ENCODE assay signal across 1 cellular context in the genomic region with DNA sequence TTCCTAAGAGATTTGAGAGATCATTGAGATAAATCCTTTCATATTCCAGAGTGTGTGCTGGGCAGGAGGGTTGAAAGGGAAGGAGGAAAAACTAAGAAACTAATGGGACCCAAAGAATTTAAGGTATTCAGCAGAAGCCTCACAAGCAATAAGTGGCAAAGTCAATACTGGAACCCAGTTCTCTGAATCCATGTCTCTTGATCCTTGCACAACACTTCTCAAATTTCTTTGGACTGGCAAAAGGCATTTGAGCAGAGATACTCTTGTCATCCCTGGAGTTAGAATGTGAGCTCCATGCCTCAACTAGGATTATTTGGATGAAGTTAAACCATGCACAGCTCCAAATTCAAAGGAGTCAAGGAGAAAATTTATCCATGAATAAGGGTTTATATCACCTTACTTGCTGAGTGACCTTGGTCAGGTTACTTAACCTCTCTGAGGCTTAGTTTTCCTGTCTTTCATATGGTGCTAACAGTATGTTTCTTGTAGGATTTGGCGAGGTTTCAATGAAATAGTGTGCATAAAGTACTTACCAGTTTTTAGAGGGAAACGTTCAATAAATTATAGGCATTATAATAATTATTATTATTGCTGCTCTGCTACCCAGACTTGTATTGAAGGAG.
TF ChIP-seq lines count a peak whose summit lies in the region.

No MANE protein-coding gene starts in this region.

TF ChIP-seq in HEK293, 187 proteins besides CTCF, POLR2A, EP300 and RAD21 (continued from another document):
- TF ChIP-seq, protein P1, sequence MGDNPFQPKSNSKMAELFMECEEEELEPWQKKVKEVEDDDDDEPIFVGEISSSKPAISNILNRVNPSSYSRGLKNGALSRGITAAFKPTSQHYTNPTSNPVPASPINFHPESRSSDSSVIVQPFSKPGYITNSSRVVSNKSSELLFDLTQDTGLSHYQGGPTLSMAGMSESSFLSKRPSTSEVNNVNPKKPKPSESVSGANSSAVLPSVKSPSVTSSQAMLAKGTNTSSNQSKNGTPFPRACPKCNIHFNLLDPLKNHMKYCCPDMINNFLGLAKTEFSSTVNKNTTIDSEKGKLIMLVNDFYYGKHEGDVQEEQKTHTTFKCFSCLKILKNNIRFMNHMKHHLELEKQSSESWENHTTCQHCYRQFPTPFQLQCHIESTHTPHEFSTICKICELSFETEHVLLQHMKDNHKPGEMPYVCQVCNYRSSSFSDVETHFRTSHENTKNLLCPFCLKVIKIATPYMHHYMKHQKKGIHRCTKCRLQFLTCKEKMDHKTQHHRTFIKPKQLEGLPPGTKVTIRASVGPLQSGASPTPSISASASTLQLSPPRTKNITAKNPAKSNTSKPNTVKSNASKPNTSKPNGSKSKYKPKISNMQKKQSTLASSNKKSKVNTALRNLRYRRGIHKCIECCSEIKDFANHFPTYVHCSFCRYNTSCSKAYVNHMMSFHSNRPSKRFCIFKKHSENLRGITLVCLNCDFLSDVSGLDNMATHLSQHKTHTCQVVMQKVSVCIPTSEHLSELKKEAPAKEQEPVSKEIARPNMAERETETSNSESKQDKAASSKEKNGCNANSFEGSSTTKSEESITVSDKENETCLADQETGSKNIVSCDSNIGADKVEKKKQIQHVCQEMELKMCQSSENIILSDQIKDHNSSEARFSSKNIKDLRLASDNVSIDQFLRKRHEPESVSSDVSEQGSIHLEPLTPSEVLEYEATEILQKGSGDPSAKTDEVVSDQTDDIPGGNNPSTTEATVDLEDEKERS (tag by site-specific recombination; IDR thresholded peaks at IDR 0.05), result no peak
- TF ChIP-seq, protein P2, sequence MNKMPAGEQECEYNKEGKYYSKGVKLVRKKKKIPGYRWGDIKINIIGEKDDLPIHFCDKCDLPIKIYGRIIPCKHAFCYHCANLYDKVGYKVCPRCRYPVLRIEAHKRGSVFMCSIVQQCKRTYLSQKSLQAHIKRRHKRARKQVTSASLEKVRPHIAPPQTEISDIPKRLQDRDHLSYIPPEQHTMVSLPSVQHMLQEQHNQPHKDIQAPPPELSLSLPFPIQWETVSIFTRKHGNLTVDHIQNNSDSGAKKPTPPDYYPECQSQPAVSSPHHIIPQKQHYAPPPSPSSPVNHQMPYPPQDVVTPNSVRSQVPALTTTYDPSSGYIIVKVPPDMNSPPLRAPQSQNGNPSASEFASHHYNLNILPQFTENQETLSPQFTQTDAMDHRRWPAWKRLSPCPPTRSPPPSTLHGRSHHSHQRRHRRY (tag by site-specific recombination; IDR thresholded peaks at IDR 0.05), result no peak
- TF ChIP-seq FEZF1 (tag by site-specific recombination; IDR thresholded peaks at IDR 0.05), result peak; percentile 43
